Comparison of ENCODE assay signal across 8 cellular contexts in the genomic region with DNA sequence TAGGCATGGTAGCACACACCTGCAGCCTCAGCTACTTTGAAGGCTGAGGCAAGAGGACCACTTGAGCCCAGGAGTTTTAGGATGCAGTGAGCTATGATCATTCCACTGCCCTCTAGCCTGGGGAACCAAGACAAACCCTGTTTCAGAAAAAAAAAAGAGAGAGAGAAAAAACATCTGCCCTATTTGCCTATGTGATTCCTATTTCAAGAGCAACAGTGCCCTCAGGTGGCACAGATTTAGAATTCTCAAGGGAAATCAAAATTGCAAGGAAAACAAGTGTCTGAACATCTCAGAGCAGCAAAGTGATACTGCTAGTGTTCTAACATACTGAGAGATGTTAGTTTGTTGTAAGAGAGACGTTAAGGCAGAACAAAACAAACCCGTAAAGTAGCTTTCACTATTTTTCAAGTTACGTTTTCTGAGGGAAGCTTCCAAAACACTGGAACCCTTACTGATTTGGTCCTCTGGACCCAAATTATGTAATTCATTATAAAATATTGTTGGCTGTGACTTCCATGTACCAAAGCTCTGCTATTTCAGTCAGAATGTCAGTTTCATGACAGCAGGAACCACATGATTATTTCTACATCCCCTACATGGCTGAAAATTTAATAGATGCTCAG. TPM values are rescaled to one million over a fixed set of nuclear protein-coding genes. Genes with fewer than 3 reads are reported as not detected.
DNase-seq lines count a peak whose midpoint lies in the region; ATAC-seq and TF ChIP-seq lines count a peak whose summit lies in the region.

No MANE protein-coding gene starts in this region.

- H3K36me3 ChIP-seq in colonic mucosa = no peaks in the 10 kb centered on the region
- no peaks in the 10 kb centered on the region for H3K36me3 ChIP-seq in mucosa of descending colon (ENCODE audit: low read depth)

- H3K4me3 ChIP-seq in colonic mucosa (no peak overlapping the region), mucosa of descending colon (no peak overlapping the region)

- H3K4me1 ChIP-seq in colonic mucosa (no peaks in the 10 kb centered on the region), mucosa of descending colon (ENCODE audit: low read depth) (no peaks in the 10 kb centered on the region)

- H3K9ac ChIP-seq in colonic mucosa (ENCODE audit: low read depth in 2 of 2, low read length in 2 of 2) = no peak overlapping the region

- no peak overlapping the region for H3K27ac ChIP-seq in colonic mucosa

- no peaks in the 10 kb centered on the region for H3K27me3 ChIP-seq in colonic mucosa

- intact Hi-C loops in colonic mucosa (cut with DNase I) (loop anchor here (5.0 to 10.0 kb wide), 2 partner anchors 469 to 647 kb away; no protein-coding TSS in a partner anchor), mucosa of descending colon (cut with DNase I, micrococcal nuclease) (no loop called here)

- ATAC-seq in GM18498 (IDR thresholded peaks at IDR 0.05; ENCODE audit: unreplicated experiment) (peak; percentile 77), HG02852 (IDR thresholded peaks at IDR 0.05; ENCODE audit: unreplicated experiment) (peak; percentile 63), mucosa of descending colon (peak; percentile 68)

- peak; percentile 41 for DNase-seq in AG20443 (ENCODE audit: low spot score)
- DNase-seq in NCI-H1417 (lab: John Stamatoyannopoulos, UW) = peak; percentile 31 to 85 (median 56)
- peak in 3 of 5 experiments; percentile 5 to 83 (median 16) for DNase-seq in T-helper 2 cell
- DNase-seq in colonic mucosa = peak; percentile 32
- peak in 1 of 3 donors; percentile 56 for DNase-seq in mucosa of descending colon
- no peak for DNase-seq in NCI-H524 treated with DMSO at 0.1 percent for 48 hours (lab: John Stamatoyannopoulos, UW)

- H3K9me3 ChIP-seq in colonic mucosa = no peaks in the 10 kb centered on the region
- no peaks in the 10 kb centered on the region for H3K9me3 ChIP-seq in mucosa of descending colon

- peak; percentile 24 for TF ChIP-seq CTCF in colonic mucosa (IDR thresholded peaks at IDR 0.05)
- TF ChIP-seq CTCF in mucosa of descending colon (IDR thresholded peaks at IDR 0.05) = no peak

RNA-seq across cellular contexts. Expression of gene BDH2, which starts 7.9 kb away (rescaled TPM):
- total RNA-seq in colonic mucosa = 10 to 100 TPM; 14.0 to 35.3 TPM
- total RNA-seq in mucosa of descending colon = 10 to 100 TPM; 27.1 to 35.1 (median 31.2) TPM

RNA-seq across cellular contexts. Expression of gene SLC9B2, which starts 15.2 kb away (rescaled TPM):
- total RNA-seq in colonic mucosa (1 to 10 TPM; 1.3 to 2.9 TPM), mucosa of descending colon (1 to 10 TPM in 2 of 3 donors, under 1 TPM in 1; 0.84 to 9.7 (median 2.9) TPM)
